ENCODE assay signal across 8 cellular contexts in genomic region chr21:45074818-45075605, GRCh38. TPM values are rescaled to one million over a fixed set of nuclear protein-coding genes. Genes with fewer than 3 reads are reported as not detected.
DNase-seq lines count a peak whose midpoint lies in the region; ATAC-seq and TF ChIP-seq lines count a peak whose summit lies in the region.

No MANE protein-coding gene starts in this region.

- 4% methylated on average over 16 of the region's 99 CpGs for WGBS in mammary epithelial cell (ENCODE audit: low coverage, missing lambda C conversion rate)

- H3K4me3 ChIP-seq in DND-41 (ENCODE audit: low read depth in 1 of 2, low read length in 2 of 2) (peak overlapping the region; percentile 54 to 93), mammary epithelial cell (replicated peaks in 1 of 3; ENCODE audit: insufficient read depth in 1 of 3, low read depth in 2 of 3, low read length in 3 of 3) (peak overlapping the region; percentile 58 to 96 (median 87))

- H2AFZ ChIP-seq in DND-41 (ENCODE audit: low read depth, low read length) = peak overlapping the region; percentile 76
- H2AFZ ChIP-seq in mammary epithelial cell (ENCODE audit: low read depth, low read length) = peak overlapping the region; percentile 73

- no peaks in the 10 kb centered on the region; the same call in 1 of the 2 replicates for H3K36me3 ChIP-seq in DND-41 (ENCODE audit: insufficient read depth, low read length)
- no peaks in the 10 kb centered on the region for H3K36me3 ChIP-seq in mammary epithelial cell (ENCODE audit: insufficient read depth, low read length)

- BruUV-seq in mammary epithelial cell (replicated peaks; lab: Mats Ljungman, UMichigan) = no TSS peak

- dilution Hi-C loops in mammary epithelial cell (cut with HindIII; ENCODE audit: low sequenced_read_pairs) = loop anchor here (5.0 kb wide), 1 partner anchor 63 kb away; no protein-coding TSS in a partner anchor

- ATAC-seq in DND-41 (ENCODE audit: insufficient read depth, low read depth) (peak; percentile 13), HG02678 (IDR thresholded peaks at IDR 0.05; ENCODE audit: unreplicated experiment) (peak; percentile 22)

- H3K27me3 ChIP-seq in DND-41 (ENCODE audit: insufficient read depth, low read length, poor library complexity) (peaks cover 8% of the 10 kb centered on the region), mammary epithelial cell (ENCODE audit: insufficient read depth, low read length) (no peaks in the 10 kb centered on the region)

- no peaks in the 10 kb centered on the region for H3K9me3 ChIP-seq in DND-41 (ENCODE audit: insufficient read depth, low read length, severe bottlenecking)
- H3K9me3 ChIP-seq in mammary epithelial cell (replicated peaks; ENCODE audit: insufficient read depth, low read length) = no peaks in the 10 kb centered on the region

- peaks cover 38% of the 10 kb centered on the region for H3K79me2 ChIP-seq in DND-41 (ENCODE audit: insufficient read depth, low read length)
- H3K79me2 ChIP-seq in mammary epithelial cell (ENCODE audit: insufficient read depth, low read length) = peaks cover 49% of the 10 kb centered on the region

- CTCF ChIA-PET in mammary epithelial cell (lab: Charles Lee; ENCODE audit: low non-redundant PET) = no interaction called here

- H3K27ac ChIP-seq in DND-41 (ENCODE audit: low read length) (peak overlapping the region; percentile 55), mammary epithelial cell (ENCODE audit: insufficient read depth, low read depth, low read length) (peak overlapping the region; percentile 30)

- in situ Hi-C loops in mammary epithelial cell (cut with MboI; ENCODE audit: low sequenced_read_pairs in 2 of 2) = no loop called here

- intact Hi-C loops in mammary epithelial cell (cut with micrococcal nuclease) = loop anchor here (5.0 kb wide), 2 partner anchors 63 to 113 kb away; no protein-coding TSS in a partner anchor

- TF ChIP-seq CTCF in DND-41 (IDR thresholded peaks at IDR 0.05; ENCODE audit: borderline replicate concordance, extremely low read depth, low read length, poor library complexity, severe bottlenecking) (no peak), mammary epithelial cell (conservative IDR thresholded peaks at IDR 0.05 in 1 of 2, IDR thresholded peaks at IDR 0.05 in 1 of 2; ENCODE audit: extremely low read depth in 1 of 2, insufficient read depth in 1 of 2, low read depth in 1 of 2, low read length in 2 of 2) (no peak)

- DNase-seq in DND-41 (peak; percentile 42), RPMI8226 (peak; percentile 50), mammary epithelial cell (peak; percentile 60), kidney tubule cell (ENCODE audit: low spot score) (peak; percentile 53), LoVo (ENCODE audit: low spot score) (no peak), NCI-H1436 (lab: John Stamatoyannopoulos, UW) (no peak)
- DNase-seq in stimulated activated CD8-positive, alpha-beta memory T cell treated with anti-CD3 and anti-CD28 coated beads, Interleukin-2, amount 100 ng/mL, for 48 hours (ENCODE audit: low read depth in 2 of 2) = peak; percentile 8 to 32

- peaks cover 15% of the 10 kb centered on the region for H4K20me1 ChIP-seq in DND-41 (ENCODE audit: insufficient read depth, low read length)
- H4K20me1 ChIP-seq in mammary epithelial cell (ENCODE audit: insufficient read depth, low read length) = no peaks in the 10 kb centered on the region

- H3K4me2 ChIP-seq in DND-41 (ENCODE audit: insufficient read depth, low read length) (peak overlapping the region; percentile 97), mammary epithelial cell (ENCODE audit: insufficient read depth, low read depth, low read length) (peak overlapping the region; percentile 89)

- H3K4me1 ChIP-seq in DND-41 (ENCODE audit: insufficient read depth, low read length) = peaks cover 58% of the 10 kb centered on the region
- H3K4me1 ChIP-seq in mammary epithelial cell (ENCODE audit: insufficient read depth, low read length) = peaks cover 39% of the 10 kb centered on the region

- peak overlapping the region; percentile 75 for H3K9ac ChIP-seq in DND-41 (ENCODE audit: low read depth, low read length)
- peak overlapping the region; percentile 59 for H3K9ac ChIP-seq in mammary epithelial cell (ENCODE audit: insufficient read depth, low read length)

RNA-seq across cellular contexts. Expression of gene ADARB1, which starts 0.6 kb away (rescaled TPM):
- total RNA-seq in mammary epithelial cell = 10 to 100 TPM; 42.5 to 82.9 TPM
- 17.2 TPM for polyA plus RNA-seq in mammary epithelial cell
- 26.9 TPM for polyA minus RNA-seq in mammary epithelial cell

Comparison
In these comparisons a context has a peak if more than half of its experiments do, and no peak if none do; other contexts are left out.
1. DNase-seq: peak in DND-41 (single experiment), RPMI8226 (single experiment), mammary epithelial cell (single experiment), kidney tubule cell (single experiment) and stimulated activated CD8-positive, alpha-beta memory T cell treated with anti-CD3 and anti-CD28 coated beads, Interleukin-2, amount 100 ng/mL, for 48 hours (2 of 2); none in LoVo (single experiment) and NCI-H1436 (single experiment).